8 cellular contexts compared by ENCODE assay signal in the genomic region with DNA sequence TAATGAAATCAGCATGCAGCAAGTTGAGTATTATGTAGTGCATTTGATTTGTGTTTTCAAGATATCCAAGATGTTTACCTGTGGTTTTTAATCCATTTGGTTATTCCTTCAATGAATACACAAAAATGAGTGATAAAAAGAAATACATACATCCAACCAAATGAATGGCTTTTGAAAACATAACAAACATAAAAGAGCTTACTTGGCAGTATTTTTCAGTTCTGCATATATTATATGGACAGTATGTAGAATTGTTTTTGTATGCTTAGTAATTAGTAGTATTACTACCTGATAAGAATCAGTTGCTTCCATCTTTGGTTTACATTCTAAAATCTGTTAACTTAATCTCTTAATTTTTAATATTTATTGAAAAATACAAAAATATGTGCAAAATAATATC.
"Had no signal": no experiment of that assay in that cellular context is flagged by ENCODE, and none has a peak within 500 bp of the region (broad histone marks: within the 10 kb centered on the region; RNA-seq: fewer than 3 reads in every experiment).

No MANE protein-coding gene starts in this region.

- H3K4me3 ChIP-seq: GM23248 had no signal

- H2AFZ ChIP-seq: GM23248 had no signal

- FAIRE-seq: HTR-8/SVneo had no signal

- DNase-seq: GM23248, GOT3, H7, HCEC 1CT, Karpas-422, KBM-7 had no signal

- H3K4me2 ChIP-seq: KMS-11 had no signal

- H3K27ac ChIP-seq: GM23248, KMS-11 had no signal

- H3K9ac ChIP-seq: GM23248, KMS-11 had no signal
